1 cellular context compared by ENCODE assay signal in the genomic region with DNA sequence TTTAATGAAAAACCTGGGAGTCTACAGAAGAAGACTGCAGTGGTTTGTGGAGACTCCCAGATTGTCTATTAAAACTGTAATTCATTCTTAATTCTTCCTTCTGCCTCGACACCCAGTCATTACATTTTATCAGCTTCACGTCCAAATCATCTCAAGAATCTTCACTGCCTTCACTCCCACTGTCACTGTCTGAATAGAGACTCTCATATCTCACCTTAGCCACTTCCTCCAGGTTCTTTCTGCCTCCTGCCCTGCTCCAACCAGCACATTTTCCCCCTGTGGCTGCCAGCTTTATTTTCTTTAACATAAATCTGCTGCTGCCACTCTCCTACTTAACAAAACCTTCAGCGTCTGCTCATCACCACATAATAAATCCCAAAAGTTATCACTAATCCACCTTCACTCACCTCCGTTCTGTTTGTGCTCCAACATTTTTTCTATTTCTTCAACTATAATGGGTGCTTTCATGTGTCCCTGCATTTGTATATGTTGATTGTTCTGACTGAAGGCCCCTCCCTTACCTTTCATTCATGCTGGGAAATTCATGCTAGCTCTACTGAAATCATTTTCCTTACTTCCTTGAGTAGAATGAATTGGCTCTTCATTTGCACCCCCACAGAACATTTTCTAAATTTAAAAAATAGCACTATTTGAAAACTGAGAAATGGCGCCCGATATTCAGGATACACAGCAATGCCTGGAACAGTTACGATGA.
TF ChIP-seq lines count a peak whose summit lies in the region.

No MANE protein-coding gene starts in this region.

TF ChIP-seq in H1, 55 proteins besides CTCF, POLR2A, EP300 and RAD21:
- TF ChIP-seq SP1 (IDR thresholded peaks at IDR 0.05; ENCODE audit: low read depth, low read length), result no peak
- TF ChIP-seq EGR1 (IDR thresholded peaks at IDR 0.05; ENCODE audit: borderline replicate concordance, low read depth, low read length), result no peak
- no peak for TF ChIP-seq MAFK (IDR thresholded peaks at IDR 0.05; ENCODE audit: low read depth, low read length)
- TF ChIP-seq ASH2L (IDR thresholded peaks at IDR 0.05; ENCODE audit: low read length), result no peak
- no peak for TF ChIP-seq JUND (IDR thresholded peaks at IDR 0.05; ENCODE audit: low read length)
- TF ChIP-seq JUN (IDR thresholded peaks at IDR 0.05; ENCODE audit: low read depth, low read length), result no peak
- TF ChIP-seq CBX5 (IDR thresholded peaks at IDR 0.05; ENCODE audit: low read depth, low read length), result no peak
